Comparison of ENCODE assay signal across 9 cellular contexts in genomic region chr9:128150594-128151342, GRCh38. TPM values are rescaled to one million over a fixed set of nuclear protein-coding genes. Genes with fewer than 3 reads are reported as not detected.
DNase-seq lines count a peak whose midpoint lies in the region; ATAC-seq and TF ChIP-seq lines count a peak whose summit lies in the region.
"Had no signal": no experiment of that assay in that cellular context is flagged by ENCODE, and none has a peak within 500 bp of the region (broad histone marks: within the 10 kb centered on the region; RNA-seq: fewer than 3 reads in every experiment).

No MANE protein-coding gene starts in this region.

- H3K79me2 ChIP-seq in SU-DHL-6 (ENCODE audit: insufficient read depth, low read length) = no peaks in the 10 kb centered on the region

- no peaks in the 10 kb centered on the region for H3K9me3 Mint-ChIP-seq in activated T-cell treated with anti-CD3 and anti-CD28 coated beads, Interleukin-2, amount 50 U/mL, for 72 hours
- no peaks in the 10 kb centered on the region for H3K9me3 Mint-ChIP-seq in activated T-cell treated with anti-CD3 and anti-CD28 coated beads, Interleukin-2, amount 50 U/mL, for 24 hours

- H3K27ac ChIP-seq in SU-DHL-6 (ENCODE audit: low read depth, low read length) (no peak overlapping the region), upper lobe of left lung (peak overlapping the region in 3 of 4 donors; percentile 73 to 81 (median 77))
- H3K27ac ChIP-seq in effector memory CD4-positive, alpha-beta T cell (ENCODE audit: insufficient read depth, low read length, poor library complexity, severe bottlenecking) = no peak overlapping the region

- H3K27me3 ChIP-seq in SU-DHL-6 (ENCODE audit: low read length) (no peaks in the 10 kb centered on the region), upper lobe of left lung (no peaks in the 10 kb centered on the region)
- H3K27me3 ChIP-seq in effector memory CD4-positive, alpha-beta T cell (replicated peaks; ENCODE audit: control insufficient read depth, insufficient read depth, low read length, poor library complexity, severe bottlenecking) = no peaks in the 10 kb centered on the region

- H3K4me1 ChIP-seq in upper lobe of left lung = peaks cover 16 to 32% (median 22%) of the 10 kb centered on the region in 4 donors
- H3K4me1 ChIP-seq in effector memory CD4-positive, alpha-beta T cell (ENCODE audit: control insufficient read depth, insufficient read depth, low read length, poor library complexity, severe bottlenecking) = no peaks in the 10 kb centered on the region

- peak; percentile 18 for TF ChIP-seq CTCF in SU-DHL-6 (IDR thresholded peaks at IDR 0.05; ENCODE audit: insufficient read depth, low read length, poor library complexity, severe bottlenecking)
- peak in 2 of 6 experiments; percentile 15 to 28 for TF ChIP-seq CTCF in upper lobe of left lung (IDR thresholded peaks at IDR 0.05)

- no peak overlapping the region for H3K27ac Mint-ChIP-seq in activated T-cell treated with anti-CD3 and anti-CD28 coated beads, Interleukin-2, amount 50 U/mL, for 72 hours
- no peak overlapping the region for H3K27ac Mint-ChIP-seq in activated T-cell treated with anti-CD3 and anti-CD28 coated beads, Interleukin-2, amount 50 U/mL, for 24 hours

- 63 to 77% methylated on average over 18 to 20 of the region's 20 CpGs for WGBS in upper lobe of left lung, 2 donors

- H3K9me2 ChIP-seq in SU-DHL-6 (replicated peaks; ENCODE audit: insufficient read depth, low read length) = no peaks in the 10 kb centered on the region

- intact Hi-C loops in left cardiac atrium (cut with DNase I) = no loop called here

- H3K27me3 Mint-ChIP-seq in activated T-cell treated with anti-CD3 and anti-CD28 coated beads, Interleukin-2, amount 50 U/mL, for 72 hours (ENCODE audit: low read depth) = no peaks in the 10 kb centered on the region
- no peaks in the 10 kb centered on the region for H3K27me3 Mint-ChIP-seq in activated T-cell treated with anti-CD3 and anti-CD28 coated beads, Interleukin-2, amount 50 U/mL, for 24 hours

- peak in 1 of 2 donors; percentile 58 for ATAC-seq in activated T-cell treated with anti-CD3 and anti-CD28 coated beads, Interleukin-2, amount 50 U/mL, for 72 hours (replicated peaks in 1 of 2)
- peak in 1 of 2 donors; percentile 4 for ATAC-seq in left cardiac atrium
- ATAC-seq in upper lobe of left lung (ENCODE audit: low FRiP score in 2 of 2) = no peak

- no peak for TF ChIP-seq EP300 in upper lobe of left lung (IDR thresholded peaks at IDR 0.05)

- no peak for TF ChIP-seq POLR2A in upper lobe of left lung (IDR thresholded peaks at IDR 0.05)

- no peaks in the 10 kb centered on the region for H3K36me3 ChIP-seq in SU-DHL-6 (ENCODE audit: low read length)
- no peaks in the 10 kb centered on the region for H3K36me3 ChIP-seq in upper lobe of left lung
- H3K36me3 ChIP-seq in effector memory CD4-positive, alpha-beta T cell (ENCODE audit: control insufficient read depth, insufficient read depth, low read length) = no peaks in the 10 kb centered on the region

- H3K4me1 Mint-ChIP-seq in activated T-cell treated with anti-CD3 and anti-CD28 coated beads, Interleukin-2, amount 50 U/mL, for 72 hours (ENCODE audit: low read depth) = peaks cover 6% of the 10 kb centered on the region
- H3K4me1 Mint-ChIP-seq in activated T-cell treated with anti-CD3 and anti-CD28 coated beads, Interleukin-2, amount 50 U/mL, for 24 hours (ENCODE audit: low read depth) = no peaks in the 10 kb centered on the region

- H3K4me3 ChIP-seq in SU-DHL-6 (ENCODE audit: insufficient read depth, low read length, poor library complexity, severe bottlenecking) = no peak overlapping the region
- H3K4me3 ChIP-seq in upper lobe of left lung = peak overlapping the region in 1 of 4 donors; percentile 4
- H3K4me3 ChIP-seq in effector memory CD4-positive, alpha-beta T cell (ENCODE audit: insufficient read depth, low read depth, low read length, poor library complexity, severe bottlenecking) = no peak overlapping the region

- H3K4me3 Mint-ChIP-seq in activated T-cell treated with anti-CD3 and anti-CD28 coated beads, Interleukin-2, amount 50 U/mL, for 72 hours = no peak overlapping the region
- no peak overlapping the region for H3K4me3 Mint-ChIP-seq in activated T-cell treated with anti-CD3 and anti-CD28 coated beads, Interleukin-2, amount 50 U/mL, for 24 hours

- no peaks in the 10 kb centered on the region for H3K9me3 ChIP-seq in SU-DHL-6 (ENCODE audit: insufficient read depth, low read length)
- no peaks in the 10 kb centered on the region for H3K9me3 ChIP-seq in upper lobe of left lung
- no peaks in the 10 kb centered on the region for H3K9me3 ChIP-seq in effector memory CD4-positive, alpha-beta T cell (ENCODE audit: control insufficient read depth, low read length)

- no peak overlapping the region for H2AFZ ChIP-seq in SU-DHL-6 (ENCODE audit: low read depth, low read length, severe bottlenecking)

- no peak overlapping the region for H3K9ac ChIP-seq in SU-DHL-6 (ENCODE audit: low read length)

- no peaks in the 10 kb centered on the region for H4K20me1 ChIP-seq in SU-DHL-6 (ENCODE audit: low read depth, low read length)

- H3F3A ChIP-seq in SU-DHL-6 (ENCODE audit: insufficient read depth) = no peaks in the 10 kb centered on the region

- H3K4me2 ChIP-seq in SU-DHL-6 (ENCODE audit: low read depth, low read length, poor library complexity, severe bottlenecking) = no peak overlapping the region

- H3K36me3 Mint-ChIP-seq in activated T-cell treated with anti-CD3 and anti-CD28 coated beads, Interleukin-2, amount 50 U/mL, for 72 hours (ENCODE audit: insufficient read depth in 2 of 2) = no peaks in the 10 kb centered on the region
- no peaks in the 10 kb centered on the region for H3K36me3 Mint-ChIP-seq in activated T-cell treated with anti-CD3 and anti-CD28 coated beads, Interleukin-2, amount 50 U/mL, for 24 hours (ENCODE audit: low read depth)

- peak; percentile 21 to 35 for DNase-seq in activated T-cell treated with anti-CD3 and anti-CD28 coated beads, Interleukin-2, amount 50 U/mL, for 72 hours
- DNase-seq in activated T-cell treated with anti-CD3 and anti-CD28 coated beads, Interleukin-2, amount 50 U/mL, for 24 hours = no peak
- DNase-seq in left cardiac atrium (peak; percentile 20), upper lobe of left lung (peak; percentile 53 to 75), NCI-H2081 treated with DMSO at 0.1 percent for 48 hours (lab: John Stamatoyannopoulos, UW) (no peak)
- DNase-seq in effector memory CD4-positive, alpha-beta T cell = no peak
- DNase-seq in stimulated activated CD4-positive, alpha-beta T cell treated with anti-CD3 and anti-CD28 coated beads, Interleukin-12 subunit alpha, Interleukin-12 subunit beta, amount 100 ng/mL, for 4 hours = no peak
- DNase-seq: NK-92 treated with Interleukin-12 subunit alpha and Interleukin-12 subunit beta, amount 100 ng/mL, for 24 hours had no signal

RNA-seq across cellular contexts. Expression of gene LCN2, which starts 1.5 kb away (rescaled TPM):
- total RNA-seq in activated T-cell treated with anti-CD3 and anti-CD28 coated beads, Interleukin-2, amount 50 U/mL, for 72 hours = not detected
- under 1 TPM in 1 of 2 donors, not detected in 1; 0.38 TPM for total RNA-seq in left cardiac atrium
- total RNA-seq in upper lobe of left lung = 100 to 1,000 TPM in 2 of 6 donors, 10 to 100 TPM in 3, 1 to 10 TPM in 1; 9.0 to 193 (median 38.2) TPM

RNA-seq across cellular contexts. Expression of gene BBLN, which starts 9.3 kb away (rescaled TPM):
- total RNA-seq in activated T-cell treated with anti-CD3 and anti-CD28 coated beads, Interleukin-2, amount 50 U/mL, for 72 hours = 10 to 100 TPM; 72.9 to 81.4 TPM
- 10 to 100 TPM; 45.3 to 46.2 TPM for total RNA-seq in left cardiac atrium
- 100 to 1,000 TPM in 3 of 6 donors, 10 to 100 TPM in 3; 62.4 to 204 (median 102) TPM for total RNA-seq in upper lobe of left lung

RNA-seq across cellular contexts. Expression of gene PTGES2, which starts 23.2 kb away (rescaled TPM):
- 10 to 100 TPM; 23.5 to 27.5 TPM for total RNA-seq in activated T-cell treated with anti-CD3 and anti-CD28 coated beads, Interleukin-2, amount 50 U/mL, for 72 hours
- total RNA-seq in left cardiac atrium (100 to 1,000 TPM; 111 to 155 TPM), upper lobe of left lung (100 to 1,000 TPM in 1 of 6 donors, 10 to 100 TPM in 5; 45.9 to 116 (median 61.1) TPM)

RNA-seq across cellular contexts. Expression of gene CIZ1, which starts 40.6 kb away (rescaled TPM):
- 100 to 1,000 TPM; 161 to 203 TPM for total RNA-seq in activated T-cell treated with anti-CD3 and anti-CD28 coated beads, Interleukin-2, amount 50 U/mL, for 72 hours
- total RNA-seq in left cardiac atrium = 10 to 100 TPM; 67.1 to 68.5 TPM
- 100 to 1,000 TPM in 3 of 6 donors, 10 to 100 TPM in 3; 53.4 to 136 (median 95.5) TPM for total RNA-seq in upper lobe of left lung

RNA-seq across cellular contexts. Expression of gene DNM1, which starts 52.4 kb away (rescaled TPM):
- total RNA-seq in activated T-cell treated with anti-CD3 and anti-CD28 coated beads, Interleukin-2, amount 50 U/mL, for 72 hours = 1 to 10 TPM in 1 of 2 donors, under 1 TPM in 1; 0.86 to 2.4 TPM
- total RNA-seq in left cardiac atrium = 10 to 100 TPM; 11.3 to 14.0 TPM
- 10 to 100 TPM in 2 of 6 donors, 1 to 10 TPM in 4; 1.4 to 17.8 (median 7.9) TPM for total RNA-seq in upper lobe of left lung

Comparison
In these comparisons a context has a peak if more than half of its experiments do, and no peak if none do; other contexts are left out.
1. DNase-seq: peak in activated T-cell treated with anti-CD3 and anti-CD28 coated beads, Interleukin-2, amount 50 U/mL, for 72 hours (2 of 2), left cardiac atrium (single experiment) and upper lobe of left lung (2 of 2); none in activated T-cell treated with anti-CD3 and anti-CD28 coated beads, Interleukin-2, amount 50 U/mL, for 24 hours (single experiment), effector memory CD4-positive, alpha-beta T cell (0 of 3), stimulated activated CD4-positive, alpha-beta T cell treated with anti-CD3 and anti-CD28 coated beads, Interleukin-12 subunit alpha, Interleukin-12 subunit beta, amount 100 ng/mL, for 4 hours (single experiment) and NCI-H2081 treated with DMSO at 0.1 percent for 48 hours (single experiment).
2. H3K27ac ChIP-seq: peak in upper lobe of left lung (3 of 4); none in SU-DHL-6 (single experiment) and effector memory CD4-positive, alpha-beta T cell (single experiment).
3. RNA of gene LCN2, which starts 1.5 kb away (total RNA-seq): 9.0 to 193 TPM in upper lobe of left lung; 0.38 TPM in left cardiac atrium and not detected in activated T-cell treated with anti-CD3 and anti-CD28 coated beads, Interleukin-2, amount 50 U/mL, for 72 hours; every median in the first group is over 4 times any median in the second.